In genomic region chr15:90143176-90143655, GRCh38 we compare ENCODE assay signal across 9 cellular contexts. TPM values are rescaled to one million over a fixed set of nuclear protein-coding genes. Genes with fewer than 3 reads are reported as not detected.
DNase-seq lines count a peak whose midpoint lies in the region; ATAC-seq, FAIRE-seq and TF ChIP-seq lines count a peak whose summit lies in the region.
"Had no signal": no experiment of that assay in that cellular context is flagged by ENCODE, and none has a peak within 500 bp of the region (broad histone marks: within the 10 kb centered on the region; RNA-seq: fewer than 3 reads in every experiment).

No MANE protein-coding gene starts in this region.

- no TSS peak for BruUV-seq in PC-9 (replicated peaks; lab: Mats Ljungman, UMichigan)

- intact Hi-C loops in PC-9 (cut with micrococcal nuclease; ENCODE audit: unreplicated experiment): loop anchor here (1.0 to 5.0 kb wide), 3 partner anchors 41 to 743 kb away; partner anchors contain the start of gene IDH2
- intact Hi-C loops in pancreas (cut with DNase I): no loop called here

- H3K9me3 ChIP-seq in PC-9 (ENCODE audit: insufficient read depth, low read depth) (no peaks in the 10 kb centered on the region), pancreas (no peaks in the 10 kb centered on the region)

- ATAC-seq in pancreas (peak; percentile 85 to 94 (median 92)), GM18517 (IDR thresholded peaks at IDR 0.05; ENCODE audit: unreplicated experiment) (no peak), GM21360 (IDR thresholded peaks at IDR 0.05; ENCODE audit: unreplicated experiment) (no peak)

- no peak for FAIRE-seq in pancreas (lab: Jason Lieb, UNC)
- FAIRE-seq: frontal cortex had no signal

- H3K4me1 ChIP-seq in PC-9 (replicated peaks; ENCODE audit: insufficient read depth) (no peaks in the 10 kb centered on the region; the same call in 1 of the 2 replicates), pancreas (peaks cover 0 to 7% (median under 1%) of the 10 kb centered on the region in 3 donors)

- no peaks in the 10 kb centered on the region for H3K79me2 ChIP-seq in PC-9 (ENCODE audit: low read depth)

- H3K36me3 ChIP-seq in PC-9 (ENCODE audit: low read depth) (no peaks in the 10 kb centered on the region), pancreas (no peaks in the 10 kb centered on the region)

- no peak overlapping the region for H2AFZ ChIP-seq in PC-9

- H3K4me2 ChIP-seq in PC-9: peak overlapping the region; percentile 38

- no peaks in the 10 kb centered on the region for H3K9me2 ChIP-seq in PC-9 (ENCODE audit: insufficient read depth)

- DNase-seq in GM10266 (ENCODE audit: extremely low spot score) (peak; percentile 72), HL-60 (ENCODE audit: low read depth in 1 of 2, low spot score in 1 of 2) (peak; percentile 56 to 90), PC-9 (peak; percentile 61 to 79), foreskin fibroblast (peak; percentile 12 to 53), pancreas (peak; percentile 86 to 96 (median 92))
- peak; percentile 77 to 85 for DNase-seq in activated T-cell treated with anti-CD3 and anti-CD28 coated beads, Interleukin-2, amount 50 U/mL, for 48 hours

- H4K20me1 ChIP-seq in PC-9 (ENCODE audit: insufficient read depth): no peaks in the 10 kb centered on the region

- no peaks in the 10 kb centered on the region; the same call in 1 of the 2 replicates for H3F3A ChIP-seq in PC-9 (ENCODE audit: insufficient read depth, low read depth)

- TF ChIP-seq CTCF in GM10266 (IDR thresholded peaks at IDR 0.05; ENCODE audit: control insufficient read depth, insufficient read depth, low read depth, missing control alignments) (peak; percentile 82), HL-60 (IDR thresholded peaks at IDR 0.05; ENCODE audit: insufficient read depth, low read length) (peak; percentile 62), PC-9 (conservative IDR thresholded peaks at IDR 0.05) (peak; percentile 86), foreskin fibroblast (IDR thresholded peaks at IDR 0.05; ENCODE audit: low read depth, low read length) (peak; percentile 47), pancreas (IDR thresholded peaks at IDR 0.05) (peak; percentile 52 to 71 (median 63))

- H3K27me3 ChIP-seq in HL-60 (ENCODE audit: insufficient read depth, poor library complexity, severe bottlenecking) (no peaks in the 10 kb centered on the region), PC-9 (ENCODE audit: insufficient read depth, low read depth) (no peaks in the 10 kb centered on the region), pancreas (no peaks in the 10 kb centered on the region)

- H3K27ac ChIP-seq in HL-60 (replicated peaks): peak overlapping the region; percentile 92
- H3K27ac ChIP-seq in PC-9: no peak overlapping the region
- peak overlapping the region in 3 of 4 donors; percentile 59 to 86 (median 84) for H3K27ac ChIP-seq in pancreas

- POLR2A ChIA-PET in PC-9 (lab: Charles Lee; ENCODE audit: unreplicated experiment): no interaction called here

- CTCF ChIA-PET in PC-9 (lab: Charles Lee): interaction anchor here (0.5 to 1.2 kb wide), 5 partner anchors 9 to 743 kb away, joined by 3 to 26 read pairs (median 6); no protein-coding TSS in a partner anchor

- H3K4me3 ChIP-seq in HL-60 (replicated peaks; ENCODE audit: insufficient read depth, low read length): no peak overlapping the region
- no peak overlapping the region for H3K4me3 ChIP-seq in PC-9
- no peak overlapping the region for H3K4me3 ChIP-seq in foreskin fibroblast (ENCODE audit: low read depth in 1 of 2, low read length in 2 of 2)
- H3K4me3 ChIP-seq in pancreas: no peak overlapping the region

- 9 to 14% methylated on average over 12 of the region's 12 CpGs for WGBS in pancreas, 2 donors

RNA-seq across cellular contexts. Expression of gene IDH2, which starts 40.9 kb away (rescaled TPM):
- total RNA-seq in PC-9 (2021) (87.9 and 96.7 TPM in 2 replicates), pancreas (100 to 1,000 TPM; 107 to 128 (median 114) TPM)
- 10 to 100 TPM; 53.6 to 55.7 TPM for polyA plus RNA-seq in pancreas

RNA-seq across cellular contexts. Expression of gene SEMA4B, which starts 57.9 kb away (rescaled TPM):
- total RNA-seq in PC-9 (2021) (63.6 and 70.7 TPM in 2 replicates), pancreas (10 to 100 TPM; 33.1 to 63.9 (median 38.4) TPM)
- polyA plus RNA-seq in pancreas: 10 to 100 TPM; 32.5 to 39.3 TPM

Comparison
In these comparisons a context has a peak if more than half of its experiments do, and no peak if none do; other contexts are left out.
1. DNase-seq: peak in every context shown above with its lines; median percentile 92 in pancreas; 81 in activated T-cell treated with anti-CD3 and anti-CD28 coated beads, Interleukin-2, amount 50 U/mL, for 48 hours; 73 in HL-60; 72 in GM10266; 70 in PC-9; 32 in foreskin fibroblast.
2. ATAC-seq: peak in pancreas (4 of 4); none in GM18517 (single experiment) and GM21360 (single experiment).
3. Peak in every context shown above with its lines, with median percentiles within 50 percentile points of each other: CTCF ChIP-seq.